8 cellular contexts compared by ENCODE assay signal in genomic region chr11:6505577-6506240, GRCh38. TPM values are rescaled to one million over a fixed set of nuclear protein-coding genes. Genes with fewer than 3 reads are reported as not detected.
DNase-seq lines count a peak whose midpoint lies in the region; FAIRE-seq and TF ChIP-seq lines count a peak whose summit lies in the region.

No MANE protein-coding gene starts in this region.

- no peak for TF ChIP-seq POLR2A in H54 (IDR thresholded peaks at IDR 0.05; ENCODE audit: low read depth, low read length)

- H3K36me3 ChIP-seq in Karpas-422 (ENCODE audit: insufficient read depth, low read length) (peaks cover 9% of the 10 kb centered on the region), SK-N-MC (ENCODE audit: insufficient read depth, low read length) (peaks cover 21% of the 10 kb centered on the region), osteoblast (ENCODE audit: insufficient read depth, low read length) (no peaks in the 10 kb centered on the region)

- POLR2A ChIA-PET in activated CD4-positive, alpha-beta memory T cell treated with anti-CD3 and anti-CD28 coated beads, Interleukin-2, amount 10 ng/mL, durations not matched to agents 7 days and 5 days (lab: Charles Lee), result interaction anchor here (0.8 to 1.0 kb wide), 2 partner anchors 122 to 127 kb away, joined by 3 to 6 read pairs; no protein-coding TSS in a partner anchor

- no peaks in the 10 kb centered on the region for H3K4me1 ChIP-seq in Karpas-422 (ENCODE audit: low read length)
- H3K4me1 ChIP-seq in osteoblast (ENCODE audit: insufficient read depth, low read length), result peaks cover 14% of the 10 kb centered on the region

- H4K20me1 ChIP-seq in Karpas-422 (ENCODE audit: insufficient read depth, low read depth, low read length), result no peaks in the 10 kb centered on the region
- no peaks in the 10 kb centered on the region for H4K20me1 ChIP-seq in osteoblast (ENCODE audit: insufficient read depth, low read length)

- H3K4me2 ChIP-seq in Karpas-422 (ENCODE audit: low read depth, low read length, poor library complexity, severe bottlenecking) (no peak overlapping the region), osteoblast (ENCODE audit: insufficient read depth, low read length) (peak overlapping the region; percentile 54)

- H3K79me2 ChIP-seq in Karpas-422 (ENCODE audit: low read length) (no peaks in the 10 kb centered on the region), osteoblast (ENCODE audit: insufficient read depth, low read length) (no peaks in the 10 kb centered on the region)

- peaks cover 4% of the 10 kb centered on the region for H3K4me1 Mint-ChIP-seq in activated CD4-positive, alpha-beta memory T cell treated with anti-CD3 and anti-CD28 coated beads, Interleukin-2, amount 10 ng/mL, durations not matched to agents 7 days and 5 days

- H2AFZ ChIP-seq in Karpas-422 (ENCODE audit: low read length) (no peak overlapping the region), osteoblast (ENCODE audit: low read length) (no peak overlapping the region)

- H3K27me3 ChIP-seq in Karpas-422 (ENCODE audit: low read length) (no peaks in the 10 kb centered on the region), osteoblast (ENCODE audit: insufficient read depth, low read length) (no peaks in the 10 kb centered on the region)

- H3K9me3 ChIP-seq in Karpas-422 (ENCODE audit: low read length) (no peaks in the 10 kb centered on the region), SK-N-MC (ENCODE audit: low read depth, low read length) (no peaks in the 10 kb centered on the region), osteoblast (ENCODE audit: low read depth, low read length) (no peaks in the 10 kb centered on the region)

- no peak overlapping the region for H3K4me3 ChIP-seq in Karpas-422 (ENCODE audit: low read length)
- no peak overlapping the region for H3K4me3 ChIP-seq in SK-N-MC
- H3K4me3 ChIP-seq in fibroblast of pulmonary artery (replicated peaks; ENCODE audit: low read depth, low read length), result no peak overlapping the region
- no peak overlapping the region for H3K4me3 ChIP-seq in osteoblast (ENCODE audit: insufficient read depth, low read length)

- H3K9ac ChIP-seq in Karpas-422 (ENCODE audit: low read length), result no peak overlapping the region
- no peak overlapping the region for H3K9ac ChIP-seq in SK-N-MC (ENCODE audit: insufficient read length)

- H3K9me3 Mint-ChIP-seq in activated CD4-positive, alpha-beta memory T cell treated with anti-CD3 and anti-CD28 coated beads, Interleukin-2, amount 10 ng/mL, durations not matched to agents 7 days and 5 days, result no peaks in the 10 kb centered on the region

- peak; percentile 80 for TF ChIP-seq CTCF in fibroblast of pulmonary artery (IDR thresholded peaks at IDR 0.05; ENCODE audit: low read length, missing control alignments)
- TF ChIP-seq CTCF in osteoblast (IDR thresholded peaks at IDR 0.05; ENCODE audit: extremely low read depth, low read depth, low read length), result peak; percentile 74

- no peak for FAIRE-seq in H54 (lab: Jason Lieb, UNC)

- H3K27ac ChIP-seq in Karpas-422 (ENCODE audit: low read length) (no peak overlapping the region), SK-N-MC (peak overlapping the region; percentile 4; the same call in 1 of the 2 replicates), osteoblast (ENCODE audit: low read depth, low read length) (peak overlapping the region; percentile 43)

- H3K27ac Mint-ChIP-seq in activated CD4-positive, alpha-beta memory T cell treated with anti-CD3 and anti-CD28 coated beads, Interleukin-2, amount 10 ng/mL, durations not matched to agents 7 days and 5 days, result no peak overlapping the region

- H3K36me3 Mint-ChIP-seq in activated CD4-positive, alpha-beta memory T cell treated with anti-CD3 and anti-CD28 coated beads, Interleukin-2, amount 10 ng/mL, durations not matched to agents 7 days and 5 days (ENCODE audit: low read depth), result peaks cover 16% of the 10 kb centered on the region

- no peaks in the 10 kb centered on the region for H3K9me2 ChIP-seq in Karpas-422 (replicated peaks; ENCODE audit: insufficient read depth, low read length)

- CTCF ChIA-PET in activated CD4-positive, alpha-beta memory T cell treated with anti-CD3 and anti-CD28 coated beads, Interleukin-2, amount 10 ng/mL, durations not matched to agents 7 days and 5 days (lab: Charles Lee), result interaction anchor here (0.6 to 6.2 kb wide), 19 partner anchors 9 to 178 kb away, joined by 3 to 122 read pairs (median 4); partner anchors contain the start of genes ARFIP2, DNHD1, MRPL17 and TIMM10B

- DNase-seq in A172 (ENCODE audit: low spot score), result peak; percentile 77
- DNase-seq in G401 (ENCODE audit: low spot score), result peak; percentile 69
- peak; percentile 67 for DNase-seq in Karpas-422
- DNase-seq in SK-N-MC (ENCODE audit: low read depth, low spot score), result peak; percentile 42
- DNase-seq in fibroblast of pulmonary artery (ENCODE audit: low read depth), result peak; percentile 74
- DNase-seq in osteoblast (ENCODE audit: insufficient read length, low spot score, missing footprints), result peak; percentile 79
- no peak for DNase-seq in activated CD4-positive, alpha-beta memory T cell treated with anti-CD3 and anti-CD28 coated beads, Interleukin-2, amount 10 ng/mL, durations not matched to agents 7 days and 5 days
- no peak for DNase-seq in H54 (ENCODE audit: insufficient read length, low spot score)

- H3K27me3 Mint-ChIP-seq in activated CD4-positive, alpha-beta memory T cell treated with anti-CD3 and anti-CD28 coated beads, Interleukin-2, amount 10 ng/mL, durations not matched to agents 7 days and 5 days, result no peaks in the 10 kb centered on the region

- in situ Hi-C loops in G401 (cut with HindIII; ENCODE audit: low sequenced_read_pairs), result no loop called here

- no peak overlapping the region for H3K4me3 Mint-ChIP-seq in activated CD4-positive, alpha-beta memory T cell treated with anti-CD3 and anti-CD28 coated beads, Interleukin-2, amount 10 ng/mL, durations not matched to agents 7 days and 5 days

RNA-seq across cellular contexts. Expression of gene DNHD1, which starts 8.6 kb away (rescaled TPM):
- 1.9 and 3.0 TPM in 2 replicates for total RNA-seq in A172 (2014; rRNA removed; shearing (Covaris generic))
- 2.0 and 2.5 TPM in 2 replicates for total RNA-seq in G401 (2014; rRNA removed; shearing (Covaris generic))
- total RNA-seq in Karpas-422 (2014; rRNA removed; shearing (Covaris generic); ENCODE audit: low replicate concordance), result 40.3 and 53.5 TPM in 2 replicates
- 9.0 and 9.4 TPM in 2 replicates for total RNA-seq in osteoblast
- 10 to 100 TPM; 18.5 to 19.6 TPM for total RNA-seq in activated CD4-positive, alpha-beta memory T cell treated with anti-CD3 and anti-CD28 coated beads, Interleukin-2, amount 10 ng/mL, durations not matched to agents 7 days and 5 days

RNA-seq across cellular contexts. Expression of gene TIMM10B, which starts 24.4 kb away (rescaled TPM):
- total RNA-seq in A172 (2014; rRNA removed; shearing (Covaris generic)), result 32.4 and 58.1 TPM in 2 replicates
- 37.4 and 56.5 TPM in 2 replicates for total RNA-seq in G401 (2014; rRNA removed; shearing (Covaris generic))
- total RNA-seq in Karpas-422 (2014; rRNA removed; shearing (Covaris generic); ENCODE audit: low replicate concordance), result 36.3 and 57.2 TPM in 2 replicates
- total RNA-seq in osteoblast, result 52.7 and 55.4 TPM in 2 replicates
- 10 to 100 TPM; 39.0 to 40.5 TPM for total RNA-seq in activated CD4-positive, alpha-beta memory T cell treated with anti-CD3 and anti-CD28 coated beads, Interleukin-2, amount 10 ng/mL, durations not matched to agents 7 days and 5 days

RNA-seq across cellular contexts. Expression of gene ARFIP2, which starts 24.6 kb away (rescaled TPM):
- 68.6 and 68.7 TPM in 2 replicates for total RNA-seq in A172 (2014; rRNA removed; shearing (Covaris generic))
- 56.7 and 72.5 TPM in 2 replicates for total RNA-seq in G401 (2014; rRNA removed; shearing (Covaris generic))
- total RNA-seq in Karpas-422 (2014; rRNA removed; shearing (Covaris generic); ENCODE audit: low replicate concordance), result 36.3 and 49.7 TPM in 2 replicates
- 74.3 and 79.3 TPM in 2 replicates for total RNA-seq in osteoblast
- 10 to 100 TPM; 38.5 to 39.2 TPM for total RNA-seq in activated CD4-positive, alpha-beta memory T cell treated with anti-CD3 and anti-CD28 coated beads, Interleukin-2, amount 10 ng/mL, durations not matched to agents 7 days and 5 days

RNA-seq across cellular contexts. Expression of gene TRIM3, which starts 32.0 kb away (rescaled TPM):
- total RNA-seq in A172 (2014; rRNA removed; shearing (Covaris generic)), result 27.3 and 32.8 TPM in 2 replicates
- 18.1 and 48.8 TPM in 2 replicates for total RNA-seq in G401 (2014; rRNA removed; shearing (Covaris generic))
- total RNA-seq in Karpas-422 (2014; rRNA removed; shearing (Covaris generic); ENCODE audit: low replicate concordance), result 13.3 and 20.4 TPM in 2 replicates
- 25.3 and 36.2 TPM in 2 replicates for total RNA-seq in osteoblast
- 1 to 10 TPM; 7.9 to 9.9 TPM for total RNA-seq in activated CD4-positive, alpha-beta memory T cell treated with anti-CD3 and anti-CD28 coated beads, Interleukin-2, amount 10 ng/mL, durations not matched to agents 7 days and 5 days

Comparison
In these comparisons a context has a peak if more than half of its experiments do, and no peak if none do; other contexts are left out.
1. DNase-seq: peak in A172 (single experiment), G401 (single experiment), Karpas-422 (single experiment), SK-N-MC (single experiment), fibroblast of pulmonary artery (single experiment) and osteoblast (single experiment); none in activated CD4-positive, alpha-beta memory T cell treated with anti-CD3 and anti-CD28 coated beads, Interleukin-2, amount 10 ng/mL, durations not matched to agents 7 days and 5 days (single experiment) and H54 (single experiment).